ENCODE assay signal across 8 cellular contexts in genomic region chrX:65451663-65452062, GRCh38.
A peak's percentile ranks its signal among the peaks of the same experiment; 100 is the strongest.
DNase-seq lines count a peak whose midpoint lies in the region; ATAC-seq and TF ChIP-seq lines count a peak whose summit lies in the region.

No MANE protein-coding gene starts in this region.

- H3K27ac Mint-ChIP-seq in stimulated activated effector memory CD8-positive, alpha-beta T cell treated with anti-CD3 and anti-CD28 coated beads, Interleukin-12 subunit alpha, Interleukin-12 subunit beta, amount 100 ng/mL, for 72 hours: no peak overlapping the region

- H3K27me3 ChIP-seq in NT2/D1 (ENCODE audit: insufficient read depth, insufficient read length): no peaks in the 10 kb centered on the region

- peaks cover 12% of the 10 kb centered on the region; the same call in 1 of the 2 replicates for H3K9me3 ChIP-seq in NT2/D1 (ENCODE audit: insufficient read depth, low read length)

- no peak overlapping the region for H3K4me3 Mint-ChIP-seq in stimulated activated effector memory CD8-positive, alpha-beta T cell treated with anti-CD3 and anti-CD28 coated beads, Interleukin-12 subunit alpha, Interleukin-12 subunit beta, amount 100 ng/mL, for 72 hours

- no peaks in the 10 kb centered on the region for H3K4me1 ChIP-seq in NT2/D1 (ENCODE audit: insufficient read depth, insufficient read length)

- POLR2A ChIA-PET in AG04449 (lab: Yijun Ruan, JAX): no interaction called here

- H3K4me1 Mint-ChIP-seq in stimulated activated effector memory CD8-positive, alpha-beta T cell treated with anti-CD3 and anti-CD28 coated beads, Interleukin-12 subunit alpha, Interleukin-12 subunit beta, amount 100 ng/mL, for 72 hours: no peaks in the 10 kb centered on the region

- H3K36me3 ChIP-seq in NT2/D1 (ENCODE audit: insufficient read depth, insufficient read length, low read length): no peaks in the 10 kb centered on the region

- H3K4me3 ChIP-seq in AG04449 (ENCODE audit: low read depth, low read length) (no peak overlapping the region), NT2/D1 (ENCODE audit: insufficient read length, low read depth) (no peak overlapping the region), epithelial cell of proximal tubule (ENCODE audit: low read depth, low read length) (no peak overlapping the region)

- TF ChIP-seq CTCF in AG04449 (IDR thresholded peaks at IDR 0.05; ENCODE audit: insufficient read depth, low read length, missing control alignments) (peak; percentile 12), epithelial cell of proximal tubule (conservative IDR thresholded peaks at IDR 0.05; ENCODE audit: low read depth, low read length) (peak; percentile 57)

- no peak for DNase-seq in AG04449 (ENCODE audit: low read depth, low spot score)
- DNase-seq in GF-D8 (lab: John Stamatoyannopoulos, UW): peak; percentile 9
- peak; percentile 28 for DNase-seq in NT2/D1 (ENCODE audit: low read depth, low spot score)
- DNase-seq in epithelial cell of proximal tubule (ENCODE audit: low read depth): peak; percentile 4
- DNase-seq in stimulated activated CD8-positive, alpha-beta memory T cell treated with anti-CD3 and anti-CD28 coated beads, Interleukin-4, amount 100 ng/mL, for 48 hours: peak; percentile 23
- no peak for DNase-seq in T1000 (lab: John Stamatoyannopoulos, UW)
- DNase-seq in stimulated activated effector memory CD8-positive, alpha-beta T cell treated with anti-CD3 and anti-CD28 coated beads, Interleukin-12 subunit alpha, Interleukin-12 subunit beta, amount 100 ng/mL, for 72 hours (ENCODE audit: low spot score in 2 of 2): no peak

- H3K36me3 Mint-ChIP-seq in stimulated activated effector memory CD8-positive, alpha-beta T cell treated with anti-CD3 and anti-CD28 coated beads, Interleukin-12 subunit alpha, Interleukin-12 subunit beta, amount 100 ng/mL, for 72 hours: no peaks in the 10 kb centered on the region

- ATAC-seq in HG02623 (IDR thresholded peaks at IDR 0.05; ENCODE audit: unreplicated experiment): peak; percentile 64
- ATAC-seq in stimulated activated effector memory CD8-positive, alpha-beta T cell treated with anti-CD3 and anti-CD28 coated beads, Interleukin-12 subunit alpha, Interleukin-12 subunit beta, amount 100 ng/mL, for 72 hours: no peak

- CTCF ChIA-PET in AG04449 (lab: Yijun Ruan, JAX): interaction anchor here (1.4 kb wide), 1 partner anchor 1522 kb away, joined by 5 read pairs; no protein-coding TSS in a partner anchor

- no peaks in the 10 kb centered on the region for H3K9me3 Mint-ChIP-seq in stimulated activated effector memory CD8-positive, alpha-beta T cell treated with anti-CD3 and anti-CD28 coated beads, Interleukin-12 subunit alpha, Interleukin-12 subunit beta, amount 100 ng/mL, for 72 hours

- no peak overlapping the region for H3K9ac ChIP-seq in NT2/D1 (ENCODE audit: insufficient read length, low read depth)

Comparison
In these comparisons a context has a peak if more than half of its experiments do, and no peak if none do; other contexts are left out.
1. DNase-seq: peak in GF-D8 (single experiment), NT2/D1 (single experiment), epithelial cell of proximal tubule (single experiment) and stimulated activated CD8-positive, alpha-beta memory T cell treated with anti-CD3 and anti-CD28 coated beads, Interleukin-4, amount 100 ng/mL, for 48 hours (single experiment); none in AG04449 (single experiment), T1000 (single experiment) and stimulated activated effector memory CD8-positive, alpha-beta T cell treated with anti-CD3 and anti-CD28 coated beads, Interleukin-12 subunit alpha, Interleukin-12 subunit beta, amount 100 ng/mL, for 72 hours (0 of 2).